29 cellular contexts compared by ENCODE assay signal in the genomic region with DNA sequence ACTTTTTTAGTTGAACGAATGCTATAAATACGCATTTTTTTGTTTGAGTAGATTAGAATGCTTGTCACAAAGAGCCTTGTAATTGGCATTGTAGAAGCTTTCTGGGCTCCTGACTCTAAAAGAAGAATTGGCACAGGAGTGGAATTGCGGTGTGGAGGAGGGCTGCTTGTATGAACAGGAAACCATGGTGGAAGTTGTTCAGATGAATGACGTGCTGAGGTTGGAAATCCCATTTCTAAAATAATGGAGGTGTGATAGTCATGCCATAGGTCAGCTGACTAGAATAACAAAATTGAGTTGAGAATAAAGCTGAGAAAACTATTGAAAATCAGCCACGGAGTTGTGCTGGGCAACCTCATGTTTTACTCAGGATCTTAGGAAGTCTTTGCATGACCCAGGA.
"Had no signal": no experiment of that assay in that cellular context is flagged by ENCODE, and none has a peak within 500 bp of the region (broad histone marks: within the 10 kb centered on the region; RNA-seq: fewer than 3 reads in every experiment).

No MANE protein-coding gene starts in this region.

- H3K4me3 Mint-ChIP-seq: activated CD8-positive, alpha-beta T cell treated with anti-CD3 and anti-CD28 coated beads for 36 hours; activated T-cell treated with anti-CD3 and anti-CD28 coated beads, Interleukin-2, amount 50 U/mL, for 4 hours; activated T-helper 17 cell treated with anti-CD3 and anti-CD28 coated beads, Interleukin-2, amount 50 U/mL, for 72 hours; stimulated activated memory B cell treated with anti-CD40 and anti-IgM and Interleukin-4, amounts not matched to agents 10 μg/mL and 1 μg/mL and 100 μg/mL, for 72 hours; stimulated activated naive CD8-positive, alpha-beta T cell treated with anti-CD3 and anti-CD28 coated beads, Interleukin-15, amount 100 ng/mL, for 72 hours; type B pancreatic cell; WTC11 had no signal

- FAIRE-seq: frontal cortex, islet of Langerhans had no signal

- H3K4me3 ChIP-seq: esophagus squamous epithelium, left lung, lower lobe of right lung, mucosa of descending colon, ovary, prostate gland, smooth muscle cell, vagina had no signal

- H3K27me3 Mint-ChIP-seq: stimulated activated memory B cell treated with anti-CD40 and anti-IgM and Interleukin-4, amounts not matched to agents 10 μg/mL and 1 μg/mL and 100 μg/mL, for 72 hours; type B pancreatic cell had no signal

- H3K27ac ChIP-seq: brain microvascular endothelial cell, esophagus squamous epithelium, left lung, lower lobe of right lung, ovary, prostate gland, vagina had no signal

- H3K4me1 ChIP-seq: prostate gland, vagina had no signal

- H3K27ac Mint-ChIP-seq: activated CD8-positive, alpha-beta T cell treated with anti-CD3 and anti-CD28 coated beads for 36 hours; activated T-helper 17 cell treated with anti-CD3 and anti-CD28 coated beads, Interleukin-2, amount 50 U/mL, for 72 hours; stimulated activated memory B cell treated with anti-CD40 and anti-IgM and Interleukin-4, amounts not matched to agents 10 μg/mL and 1 μg/mL and 100 μg/mL, for 72 hours; stimulated activated naive CD8-positive, alpha-beta T cell treated with anti-CD3 and anti-CD28 coated beads, Interleukin-15, amount 100 ng/mL, for 72 hours; type B pancreatic cell; WTC11 had no signal

- ATAC-seq: activated CD8-positive, alpha-beta T cell treated with anti-CD3 and anti-CD28 coated beads for 36 hours; activated T-cell treated with anti-CD3 and anti-CD28 coated beads, Interleukin-2, amount 50 U/mL, for 4 hours; activated T-helper 17 cell treated with anti-CD3 and anti-CD28 coated beads, Interleukin-2, amount 50 U/mL, for 72 hours; left lung; lower lobe of right lung; mucosa of descending colon; stimulated activated memory B cell treated with anti-CD40 and anti-IgM and Interleukin-4, amounts not matched to agents 10 μg/mL and 1 μg/mL and 100 μg/mL, for 72 hours; stimulated activated naive CD8-positive, alpha-beta T cell treated with anti-CD3 and anti-CD28 coated beads, Interleukin-15, amount 100 ng/mL, for 72 hours; WTC11 had no signal

- H3K9me3 ChIP-seq: ovary, prostate gland, vagina had no signal

- H3K27me3 ChIP-seq: brain microvascular endothelial cell, esophagus squamous epithelium, left lung, ovary, vagina had no signal

- DNase-seq: activated CD4-positive, alpha-beta T cell treated with anti-CD3 and anti-CD28 coated beads for 1 hour; activated CD4-positive, alpha-beta T cell treated with anti-CD3 and anti-CD28 coated beads, Interleukin-2, amount 50 U/mL, for 1 hour; activated CD8-positive, alpha-beta T cell treated with anti-CD3 and anti-CD28 coated beads for 36 hours; activated gamma-delta T cell treated with Interleukin-2 at 50 U/mL for 16 hours; activated naive CD4-positive, alpha-beta T cell treated with anti-CD3 and anti-CD28 coated beads, Interleukin-2, amount 50 U/mL, for 16 hours; activated T-cell treated with anti-CD3 and anti-CD28 coated beads, Interleukin-2, amount 50 U/mL, for 4 hours; amygdala; brain microvascular endothelial cell; effector CD4-positive, alpha-beta T cell; esophagus squamous epithelium; left lung; lower lobe of right lung; mucosa of descending colon; ovary; stimulated activated CD4-positive, alpha-beta T cell treated with anti-CD3 and anti-CD28 coated beads, Interleukin-1b, Interleukin-23, amount 100 ng/mL, for 48 hours; stimulated activated CD4-positive, alpha-beta T cell treated with anti-CD3 and anti-CD28 coated beads, Interleukin-4, amount 100 ng/mL, for 4 hours; stimulated activated CD8-positive, alpha-beta memory T cell treated with anti-CD3 and anti-CD28 coated beads, Interleukin-4, amount 100 ng/mL, for 48 hours; stimulated activated naive CD8-positive, alpha-beta T cell treated with anti-CD3 and anti-CD28 coated beads, Interleukin-15, amount 100 ng/mL, for 72 hours; substantia nigra; T-helper 2 cell had no signal

- H3K36me3 ChIP-seq: brain microvascular endothelial cell, esophagus squamous epithelium, left lung, lower lobe of right lung, ovary, prostate gland, vagina had no signal

- H3K4me1 Mint-ChIP-seq: activated T-helper 17 cell treated with anti-CD3 and anti-CD28 coated beads, Interleukin-2, amount 50 U/mL, for 72 hours; stimulated activated memory B cell treated with anti-CD40 and anti-IgM and Interleukin-4, amounts not matched to agents 10 μg/mL and 1 μg/mL and 100 μg/mL, for 72 hours had no signal
